ENCODE assay signal across 16 cellular contexts in the genomic region with DNA sequence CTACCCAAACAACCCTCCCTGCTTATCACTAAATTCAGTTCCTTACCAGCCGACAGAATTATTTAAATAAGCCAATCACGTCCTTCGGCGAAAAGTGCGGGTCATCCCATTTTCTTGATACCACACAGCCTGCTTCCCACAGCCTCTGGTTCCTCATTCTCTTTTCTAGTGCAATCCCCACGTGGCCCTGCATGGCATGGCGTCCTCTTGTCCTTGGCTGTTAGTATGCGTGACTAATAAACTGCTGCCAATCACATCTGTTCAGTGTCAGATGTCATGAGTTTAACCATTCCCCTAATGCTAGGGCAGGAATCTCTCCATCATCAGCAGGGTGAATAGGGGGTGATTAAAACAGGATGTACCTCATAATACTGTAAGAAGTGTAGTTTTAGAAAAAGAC.
"Had no signal": no experiment of that assay in that cellular context is flagged by ENCODE, and none has a peak within 500 bp of the region (broad histone marks: within the 10 kb centered on the region; RNA-seq: fewer than 3 reads in every experiment).

No MANE protein-coding gene starts in this region.

- DNase-seq: activated CD4-positive, alpha-beta T cell treated with anti-CD3 and anti-CD28 coated beads for 36 hours; activated CD4-positive, alpha-beta T cell treated with anti-CD3 and anti-CD28 coated beads, Interleukin-2, amount 50 U/mL, for 48 hours; activated gamma-delta T cell; cerebellar nuclear complex; cortex of kidney; gastrocnemius medialis; immature natural killer cell; kidney glomerular epithelial cell; mucosa of descending colon; naive thymus-derived CD4-positive, alpha-beta T cell; stimulated activated CD4-positive, alpha-beta T cell treated with anti-CD3 and anti-CD28 coated beads, Interleukin-4, amount 100 ng/mL, for 24 hours; stomach had no signal

- H3K27ac ChIP-seq: breast epithelium, gastrocnemius medialis, stomach had no signal

- ATAC-seq: activated CD4-positive, alpha-beta T cell treated with anti-CD3 and anti-CD28 coated beads for 36 hours; gastrocnemius medialis; mucosa of descending colon; naive thymus-derived CD4-positive, alpha-beta T cell; sciatic nerve; stimulated activated effector memory CD8-positive, alpha-beta T cell treated with anti-CD3 and anti-CD28 coated beads, Interleukin-12 subunit alpha, Interleukin-12 subunit beta, amount 100 ng/mL, for 72 hours; WTC11 had no signal

- H3K4me3 ChIP-seq: breast epithelium, gastrocnemius medialis, mucosa of descending colon, stomach had no signal

- H3K4me1 ChIP-seq: breast epithelium, gastrocnemius medialis, stomach had no signal

- H3K36me3 ChIP-seq: breast epithelium, gastrocnemius medialis, stomach had no signal

- H3K27me3 ChIP-seq: breast epithelium, gastrocnemius medialis, stomach had no signal

- H3K9me3 ChIP-seq: breast epithelium, gastrocnemius medialis, mucosa of descending colon, stomach had no signal
